Comparison of ENCODE assay signal across 18 cellular contexts in genomic region chr5:142181547-142182191, GRCh38.
DNase-seq lines count a peak whose midpoint lies in the region; ATAC-seq, FAIRE-seq and TF ChIP-seq lines count a peak whose summit lies in the region.
"Had no signal": no experiment of that assay in that cellular context is flagged by ENCODE, and none has a peak within 500 bp of the region (broad histone marks: within the 10 kb centered on the region; RNA-seq: fewer than 3 reads in every experiment).

No MANE protein-coding gene starts in this region.

- POLR2A ChIA-PET in activated CD4-positive, alpha-beta memory T cell treated with anti-CD3 and anti-CD28 coated beads, Interleukin-2, amount 10 ng/mL, durations not matched to agents 7 days and 5 days (lab: Charles Lee): no interaction called here

- no peaks in the 10 kb centered on the region for H3K9me3 Mint-ChIP-seq in activated CD4-positive, alpha-beta memory T cell treated with anti-CD3 and anti-CD28 coated beads, Interleukin-2, amount 10 ng/mL, durations not matched to agents 7 days and 5 days
- H3K9me3 Mint-ChIP-seq: CD8-positive, alpha-beta memory T cell had no signal

- H2BK15ac ChIP-seq in mesendoderm (replicated peaks; ENCODE audit: low read depth): no peak overlapping the region

- no peak for TF ChIP-seq CTCF in Peyer's patch (IDR thresholded peaks at IDR 0.05)

- peak overlapping the region; percentile 89 for H3K4ac ChIP-seq in mesendoderm (ENCODE audit: low read depth, low read length)

- H3K4me3 Mint-ChIP-seq in activated CD4-positive, alpha-beta memory T cell treated with anti-CD3 and anti-CD28 coated beads, Interleukin-2, amount 10 ng/mL, durations not matched to agents 7 days and 5 days: no peak overlapping the region
- H3K4me3 Mint-ChIP-seq: CD8-positive, alpha-beta memory T cell had no signal

- no peak for FAIRE-seq in small intestine (lab: Jason Lieb, UNC)

- no peak overlapping the region for H3K56ac ChIP-seq in mesendoderm (ENCODE audit: low read length)

- peaks cover 2% of the 10 kb centered on the region for H3K27me3 Mint-ChIP-seq in activated CD4-positive, alpha-beta memory T cell treated with anti-CD3 and anti-CD28 coated beads, Interleukin-2, amount 10 ng/mL, durations not matched to agents 7 days and 5 days

- H2BK120ac ChIP-seq in mesendoderm (ENCODE audit: low read depth, low read length): no peak overlapping the region

- H2AK5ac ChIP-seq in mesendoderm (ENCODE audit: low read length): no peak overlapping the region

- no peak overlapping the region for H2BK5ac ChIP-seq in mesendoderm (ENCODE audit: low read length)

- ATAC-seq in GM21576 (IDR thresholded peaks at IDR 0.05; ENCODE audit: unreplicated experiment): no peak
- ATAC-seq: PC-3 had no signal

- no peak for TF ChIP-seq POLR2A in Peyer's patch (IDR thresholded peaks at IDR 0.05)

- peak overlapping the region; percentile 39 for H3K18ac ChIP-seq in mesendoderm (ENCODE audit: low read length)

- no peak overlapping the region for H3K23ac ChIP-seq in mesendoderm (ENCODE audit: low read length)

- no peaks in the 10 kb centered on the region for H3K27me3 ChIP-seq in Peyer's patch
- no peaks in the 10 kb centered on the region for H3K27me3 ChIP-seq in mesendoderm (ENCODE audit: insufficient read depth, low read length, poor library complexity)
- no peaks in the 10 kb centered on the region for H3K27me3 ChIP-seq in small intestine (ENCODE audit: control insufficient read depth in 2 of 2, insufficient read depth in 2 of 2, low read length in 2 of 2)
- H3K27me3 ChIP-seq: BLaER1 treated with 17β-estradiol and CSF1 and Interleukin-3, amounts not matched to agents 10 nM and 100 nM; SJSA1 had no signal

- H3K4me2 ChIP-seq in mesendoderm (ENCODE audit: low read length): no peak overlapping the region
- H3K4me2 ChIP-seq: BLaER1 treated with 17β-estradiol and CSF1 and Interleukin-3, amounts not matched to agents 10 nM and 100 nM had no signal

- H3K4me1 ChIP-seq in Peyer's patch (peaks cover 0 to 18% (median 0%) of the 10 kb centered on the region in 4 donors), mesendoderm (ENCODE audit: control insufficient read depth, low read depth, low read length) (peaks cover 8% of the 10 kb centered on the region), small intestine (ENCODE audit: control insufficient read depth in 2 of 2, insufficient read depth in 1 of 2, low read depth in 1 of 2, low read length in 1 of 2) (peaks cover 4 to 10% of the 10 kb centered on the region in 2 donors)
- H3K4me1 ChIP-seq: SJSA1 had no signal

- H3K79me2 ChIP-seq in mesendoderm (ENCODE audit: control insufficient read depth, insufficient read depth, low read length): no peaks in the 10 kb centered on the region

- H4K8ac ChIP-seq in mesendoderm (ENCODE audit: low read depth, low read length): no peak overlapping the region

- DNase-seq in NCI-H82 (lab: John Stamatoyannopoulos, UW): peak; percentile 38
- no peak for DNase-seq in NCI-H82 treated with DMSO at 0.1 percent for 48 hours (lab: John Stamatoyannopoulos, UW; ENCODE audit: unreplicated experiment)
- DNase-seq in Peyer's patch: no peak
- DNase-seq in mesendoderm: peak; percentile 72
- peak; percentile 79 for DNase-seq in small intestine
- DNase-seq in activated CD4-positive, alpha-beta memory T cell treated with anti-CD3 and anti-CD28 coated beads, Interleukin-2, amount 10 ng/mL, durations not matched to agents 7 days and 5 days: no peak
- DNase-seq in germinal center (ENCODE audit: low spot score): no peak
- DNase-seq: CD8-positive, alpha-beta memory T cell; DMS79 treated with DMSO at 0.1 percent for 48 hours; GM23248; KG1; NCI-H1092; NCI-H2107; NCI-H446; PC-3 had no signal

- no peak overlapping the region for H3K9ac ChIP-seq in mesendoderm (ENCODE audit: low read length)
- H3K9ac ChIP-seq: BLaER1 treated with 17β-estradiol and CSF1 and Interleukin-3, amounts not matched to agents 10 nM and 100 nM; GM23248 had no signal

- no peak overlapping the region for H3K27ac Mint-ChIP-seq in activated CD4-positive, alpha-beta memory T cell treated with anti-CD3 and anti-CD28 coated beads, Interleukin-2, amount 10 ng/mL, durations not matched to agents 7 days and 5 days

- no peaks in the 10 kb centered on the region for H3K9me3 ChIP-seq in Peyer's patch
- H3K9me3 ChIP-seq in small intestine (ENCODE audit: control insufficient read depth, low read depth): no peaks in the 10 kb centered on the region
- H3K9me3 ChIP-seq: BLaER1 treated with 17β-estradiol and CSF1 and Interleukin-3, amounts not matched to agents 10 nM and 100 nM; SJSA1 had no signal

- H3K4me1 Mint-ChIP-seq in activated CD4-positive, alpha-beta memory T cell treated with anti-CD3 and anti-CD28 coated beads, Interleukin-2, amount 10 ng/mL, durations not matched to agents 7 days and 5 days: no peaks in the 10 kb centered on the region

- H3K36me3 Mint-ChIP-seq in activated CD4-positive, alpha-beta memory T cell treated with anti-CD3 and anti-CD28 coated beads, Interleukin-2, amount 10 ng/mL, durations not matched to agents 7 days and 5 days (ENCODE audit: low read depth): no peaks in the 10 kb centered on the region
- H3K36me3 Mint-ChIP-seq: CD8-positive, alpha-beta memory T cell had no signal

- CTCF ChIA-PET in activated CD4-positive, alpha-beta memory T cell treated with anti-CD3 and anti-CD28 coated beads, Interleukin-2, amount 10 ng/mL, durations not matched to agents 7 days and 5 days (lab: Charles Lee): no interaction called here

- no peak overlapping the region for H4K5ac ChIP-seq in mesendoderm (ENCODE audit: low read length)

- no peaks in the 10 kb centered on the region for H3K79me1 ChIP-seq in mesendoderm (ENCODE audit: low read length)

- H3K36me3 ChIP-seq in Peyer's patch: no peaks in the 10 kb centered on the region
- no peaks in the 10 kb centered on the region for H3K36me3 ChIP-seq in mesendoderm (ENCODE audit: control insufficient read depth, insufficient read depth, low read length)
- no peaks in the 10 kb centered on the region for H3K36me3 ChIP-seq in small intestine (ENCODE audit: control insufficient read depth in 2 of 2, insufficient read depth in 2 of 2, low read length in 2 of 2)
- H3K36me3 ChIP-seq: BLaER1 treated with 17β-estradiol and CSF1 and Interleukin-3, amounts not matched to agents 10 nM and 100 nM; SJSA1 had no signal

- no peak overlapping the region for H3K4me3 ChIP-seq in Peyer's patch
- H3K4me3 ChIP-seq in mesendoderm (ENCODE audit: low read length): no peak overlapping the region
- H3K4me3 ChIP-seq in small intestine (ENCODE audit: low read depth in 1 of 2, low read length in 2 of 2): no peak overlapping the region
- H3K4me3 ChIP-seq: BLaER1 treated with 17β-estradiol and CSF1 and Interleukin-3, amounts not matched to agents 10 nM and 100 nM; GM23248; SJSA1 had no signal

- WGBS in mesendoderm (ENCODE audit: extremely low coverage, insufficient coverage, low lambda C conversion rate): no CpG with 5 or more reads among the region's 8 CpGs
- whole genome bisulfite sequencing in small intestine, 3 donors: 42 to 65% (median 48%) methylated on average over 8 of the region's 8 CpGs

- H3K27ac ChIP-seq in Peyer's patch: peak overlapping the region in 3 of 4 donors; percentile 43 to 73 (median 68)
- no peak overlapping the region for H3K27ac ChIP-seq in mesendoderm (ENCODE audit: low read depth, low read length)
- peak overlapping the region; percentile 72 to 86 for H3K27ac ChIP-seq in small intestine (ENCODE audit: low read depth in 1 of 2, low read length in 1 of 2)
- H3K27ac ChIP-seq: BLaER1 treated with 17β-estradiol and CSF1 and Interleukin-3, amounts not matched to agents 10 nM and 100 nM; GM23248; SJSA1 had no signal

Comparison
In these comparisons a context has a peak if more than half of its experiments do, and no peak if none do; other contexts are left out.
1. DNase-seq: peak in NCI-H82 (single experiment), mesendoderm (single experiment) and small intestine (single experiment); none in NCI-H82 treated with DMSO at 0.1 percent for 48 hours (single experiment), Peyer's patch (0 of 3), activated CD4-positive, alpha-beta memory T cell treated with anti-CD3 and anti-CD28 coated beads, Interleukin-2, amount 10 ng/mL, durations not matched to agents 7 days and 5 days (single experiment) and germinal center (single experiment).